ENCODE assay signal across 20 cellular contexts in the genomic region with DNA sequence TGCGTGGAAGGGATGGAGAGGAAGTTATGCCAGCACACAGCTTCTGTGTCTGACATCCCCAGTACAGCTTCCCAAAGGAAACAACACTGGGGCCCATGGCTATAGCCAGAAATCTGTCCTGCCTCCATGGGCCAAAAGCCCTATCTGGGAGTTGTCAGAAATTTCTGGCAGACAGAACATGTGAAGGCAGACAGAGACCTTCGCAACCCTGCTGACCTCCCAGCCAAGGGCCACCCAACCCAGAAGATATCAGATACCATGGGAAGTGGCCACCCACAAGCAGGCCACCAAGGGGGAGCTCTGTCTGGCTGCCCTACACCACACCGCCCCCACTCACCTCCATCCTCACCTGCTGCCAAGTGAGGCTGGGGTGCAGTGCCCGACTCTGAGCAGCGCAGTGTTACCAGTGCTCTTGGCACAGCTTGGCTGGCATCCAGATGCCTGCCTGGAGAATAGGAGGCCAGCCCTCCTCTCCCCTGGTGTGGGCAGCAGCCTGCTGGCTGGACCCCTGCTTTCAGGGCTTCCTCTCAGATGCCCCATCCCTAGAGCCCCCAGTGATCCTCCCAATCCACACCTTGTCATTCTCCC.
DNase-seq lines count a peak whose midpoint lies in the region; ATAC-seq, FAIRE-seq and TF ChIP-seq lines count a peak whose summit lies in the region.
"Had no signal": no experiment of that assay in that cellular context is flagged by ENCODE, and none has a peak within 500 bp of the region (broad histone marks: within the 10 kb centered on the region; RNA-seq: fewer than 3 reads in every experiment).

No MANE protein-coding gene starts in this region.

- TF ChIP-seq RAD21 in liver (IDR thresholded peaks at IDR 0.05) (no peak), HepG2 (CRISPR knock-in tag; IDR thresholded peaks at IDR 0.05) (no peak)

- H4K20me1 ChIP-seq in HepG2 (ENCODE audit: insufficient read depth, low read length): no peaks in the 10 kb centered on the region

- in situ Hi-C loops in HepG2 (cut with HindIII; ENCODE audit: extremely low pct_ligation_motif_present, low pct_unique_long_range_greater_than_20kb): no loop called here

- 88% methylated on average over 5 of the region's 5 CpGs for WGBS in liver
- 50% methylated on average over 2 of the region's 5 CpGs for WGBS in HepG2 (ENCODE audit: low lambda C conversion rate)

- H3K4me1 Mint-ChIP-seq in chondrocyte (ENCODE audit: low read depth): peaks cover 4% of the 10 kb centered on the region

- TF ChIP-seq EP300 in HepG2 (IDR thresholded peaks at IDR 0.05; ENCODE audit: low read depth in 2 of 2, low read length in 2 of 2) (no peak), HepG2 (CRISPR knock-in tag; IDR thresholded peaks at IDR 0.05; ENCODE audit: borderline replicate concordance) (no peak)

- H3K27ac Mint-ChIP-seq in chondrocyte (ENCODE audit: unreplicated experiment): no peak overlapping the region

- H3K27ac ChIP-seq in liver (ENCODE audit: low read depth in 1 of 2, low read length in 2 of 2) (no peak overlapping the region), HepG2 (ENCODE audit: extremely low read length, insufficient read depth, low read length) (no peak overlapping the region), A673 (ENCODE audit: low read depth, low read length, poor library complexity, severe bottlenecking) (no peak overlapping the region)
- H3K27ac ChIP-seq in effector memory CD4-positive, alpha-beta T cell (ENCODE audit: insufficient read depth, low read length, poor library complexity, severe bottlenecking): no peak overlapping the region
- H3K27ac ChIP-seq: C4-2B, SJCRH30 had no signal

- H3K9me3 ChIP-seq in liver (ENCODE audit: control insufficient read depth in 4 of 4, low read length in 3 of 4) (no peaks in the 10 kb centered on the region), HepG2 (ENCODE audit: low read length) (no peaks in the 10 kb centered on the region), A673 (ENCODE audit: low read depth, low read length, poor library complexity, severe bottlenecking) (no peaks in the 10 kb centered on the region)
- no peaks in the 10 kb centered on the region for H3K9me3 ChIP-seq in effector memory CD4-positive, alpha-beta T cell (ENCODE audit: control insufficient read depth, low read length)
- H3K9me3 ChIP-seq: SJCRH30 had no signal

- peaks cover 57% of the 10 kb centered on the region for H3K27me3 Mint-ChIP-seq in chondrocyte (ENCODE audit: low read depth)

- H3K27me3 ChIP-seq in liver (ENCODE audit: control insufficient read depth in 4 of 4, insufficient read depth in 4 of 4, low read length in 3 of 4) (no peaks in the 10 kb centered on the region), HepG2 (ENCODE audit: control insufficient read depth in 1 of 2, insufficient read depth in 2 of 2, low read length in 2 of 2) (peaks cover 6 to 40% of the 10 kb centered on the region in 2 experiments; a peak in 4 of 5 replicates), A673 (replicated peaks; ENCODE audit: insufficient read depth, low read depth, low read length, poor library complexity) (no peaks in the 10 kb centered on the region)
- H3K27me3 ChIP-seq in effector memory CD4-positive, alpha-beta T cell (replicated peaks; ENCODE audit: control insufficient read depth, insufficient read depth, low read length, poor library complexity, severe bottlenecking): peaks cover 3% of the 10 kb centered on the region
- H3K27me3 ChIP-seq: SJCRH30 had no signal

- H3K9me3 Mint-ChIP-seq in chondrocyte (ENCODE audit: low read depth): no peaks in the 10 kb centered on the region

- no peak overlapping the region for H2AFZ ChIP-seq in HepG2 (ENCODE audit: low read length)

- H3K36me3 ChIP-seq in liver (ENCODE audit: control insufficient read depth in 4 of 4, insufficient read depth in 3 of 4, low read depth in 1 of 4, low read length in 3 of 4) (no peaks in the 10 kb centered on the region), HepG2 (replicated peaks in 1 of 2; ENCODE audit: control insufficient read depth in 1 of 2, insufficient read depth in 2 of 2, low read length in 2 of 2) (no peaks in the 10 kb centered on the region), A673 (ENCODE audit: insufficient read depth, low read length, poor library complexity, severe bottlenecking) (no peaks in the 10 kb centered on the region)
- H3K36me3 ChIP-seq in effector memory CD4-positive, alpha-beta T cell (ENCODE audit: control insufficient read depth, insufficient read depth, low read length): no peaks in the 10 kb centered on the region
- H3K36me3 ChIP-seq: SJCRH30 had no signal

- no peaks in the 10 kb centered on the region for H3K79me2 ChIP-seq in HepG2 (ENCODE audit: insufficient read depth, low read length)

- CTCF ChIA-PET in HepG2 (lab: Yijun Ruan, JAX; ENCODE audit: low intra/inter-chr PET ratio, low total read pairs): no interaction called here
- CTCF ChIA-PET in A673 (lab: Charles Lee): no interaction called here

- no peak overlapping the region for H3K9ac ChIP-seq in liver (ENCODE audit: low read depth in 1 of 2, low read length in 2 of 2)
- H3K9ac ChIP-seq in HepG2 (ENCODE audit: insufficient read depth, low read depth, low read length): no peak overlapping the region

- H3K4me1 ChIP-seq in liver (ENCODE audit: control insufficient read depth in 4 of 4, insufficient read depth in 4 of 4, low read length in 3 of 4): peaks cover 0 to 3% (median 1%) of the 10 kb centered on the region in 4 donors
- H3K4me1 ChIP-seq in HepG2 (ENCODE audit: insufficient read depth, low read length): peaks cover 9% of the 10 kb centered on the region
- no peaks in the 10 kb centered on the region for H3K4me1 ChIP-seq in A673 (ENCODE audit: insufficient read depth, low read length, poor library complexity, severe bottlenecking)
- no peaks in the 10 kb centered on the region for H3K4me1 ChIP-seq in effector memory CD4-positive, alpha-beta T cell (ENCODE audit: control insufficient read depth, insufficient read depth, low read length, poor library complexity, severe bottlenecking)

- DNase-seq in NCI-H2196 (lab: John Stamatoyannopoulos, UW; ENCODE audit: unreplicated experiment) (peak; percentile 20), NCI-H2196 treated with DMSO at 0.1 percent for 48 hours (lab: John Stamatoyannopoulos, UW; ENCODE audit: unreplicated experiment) (no peak), HepG2 (ENCODE audit: low spot score) (no peak), chondrocyte (ENCODE audit: low spot score) (peak; percentile 65), A673 (ENCODE audit: low spot score) (no peak), SK-N-DZ (ENCODE audit: low spot score) (no peak)
- DNase-seq in effector memory CD4-positive, alpha-beta T cell: no peak
- DNase-seq: DMS53, Kasumi-1, NCI-H1436 treated with DMSO at 0.1 percent for 48 hours, NCI-H1930, NCI-H2171, SJCRH30, T-helper 1 cell had no signal

- no peaks in the 10 kb centered on the region for H3K36me3 Mint-ChIP-seq in chondrocyte (ENCODE audit: low read depth)

- no peak overlapping the region for H3K4me3 Mint-ChIP-seq in chondrocyte (ENCODE audit: unreplicated experiment)

- TF ChIP-seq CTCF in liver (IDR thresholded peaks at IDR 0.05; ENCODE audit: low read depth, low read length, missing input control) (no peak), HepG2 (CRISPR knock-in tag; IDR thresholded peaks at IDR 0.05) (no peak), chondrocyte (IDR thresholded peaks at IDR 0.05) (no peak), A673 (conservative IDR thresholded peaks at IDR 0.05; ENCODE audit: low read depth, low read length) (no peak)

- no peak for FAIRE-seq in HepG2 (lab: Jason Lieb, UNC)
- FAIRE-seq: D721Med, GM19239, H54 had no signal

- no TSS peak for BruUV-seq in HepG2 (replicated peaks; lab: Mats Ljungman, UMichigan)
- BruUV-seq in A673 (replicated peaks; lab: Mats Ljungman, UMichigan): no TSS peak

- POLR2A ChIA-PET in HepG2 (lab: Yijun Ruan, JAX) (no interaction called here), A673 (lab: Charles Lee; ENCODE audit: low non-redundant PET) (interaction anchor here (0.6 kb wide), 1 partner anchor 84 kb away, joined by 3 read pairs; no protein-coding TSS in a partner anchor)

- intact Hi-C loops in HepG2 (cut with micrococcal nuclease; ENCODE audit: unreplicated experiment) (no loop called here), A673 (cut with micrococcal nuclease; ENCODE audit: unreplicated experiment) (no loop called here)

- no peak overlapping the region for H3K4me3 ChIP-seq in liver (ENCODE audit: low read depth in 1 of 3, low read length in 3 of 3)
- no peak overlapping the region for H3K4me3 ChIP-seq in HepG2 (replicated peaks in 1 of 3; ENCODE audit: insufficient read depth in 1 of 3, low read depth in 2 of 3, low read length in 3 of 3)
- no peak overlapping the region for H3K4me3 ChIP-seq in A673 (ENCODE audit: low read depth, low read length, poor library complexity, severe bottlenecking)
- H3K4me3 ChIP-seq in effector memory CD4-positive, alpha-beta T cell (ENCODE audit: insufficient read depth, low read depth, low read length, poor library complexity, severe bottlenecking): no peak overlapping the region
- H3K4me3 ChIP-seq: SJCRH30 had no signal

- no peak overlapping the region for H3K4me2 ChIP-seq in HepG2 (ENCODE audit: low read depth, low read length)

- no peak for TF ChIP-seq POLR2A in HepG2 (IDR thresholded peaks at IDR 0.05; ENCODE audit: insufficient read depth in 1 of 2, low read depth in 2 of 2, low read length in 2 of 2)

- ATAC-seq in HepG2: no peak
- ATAC-seq: Panc1 had no signal

TF ChIP-seq in liver, 16 proteins besides CTCF, POLR2A, EP300 and RAD21 (continues in another document):
- TF ChIP-seq, protein P1, sequence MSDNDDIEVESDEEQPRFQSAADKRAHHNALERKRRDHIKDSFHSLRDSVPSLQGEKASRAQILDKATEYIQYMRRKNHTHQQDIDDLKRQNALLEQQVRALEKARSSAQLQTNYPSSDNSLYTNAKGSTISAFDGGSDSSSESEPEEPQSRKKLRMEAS (IDR thresholded peaks at IDR 0.05): no peak

TF ChIP-seq in HepG2, 621 proteins besides CTCF, POLR2A, EP300 and RAD21 (continues in another document):
- TF ChIP-seq RFXAP (CRISPR knock-in tag; IDR thresholded peaks at IDR 0.05; ENCODE audit: borderline replicate concordance) (no peak), TOPORS (CRISPR knock-in tag; IDR thresholded peaks at IDR 0.05) (no peak), FLYWCH1 (CRISPR knock-in tag; IDR thresholded peaks at IDR 0.05) (no peak), ZNF230 (CRISPR knock-in tag; IDR thresholded peaks at IDR 0.05) (no peak), ZNF446 (CRISPR knock-in tag; IDR thresholded peaks at IDR 0.05) (no peak), SP1 (IDR thresholded peaks at IDR 0.05) (no peak), SP1 (CRISPR knock-in tag; IDR thresholded peaks at IDR 0.05) (no peak), ZC3H4 (CRISPR knock-in tag; IDR thresholded peaks at IDR 0.05; ENCODE audit: borderline replicate concordance) (no peak), TSC22D2 (CRISPR knock-in tag; IDR thresholded peaks at IDR 0.05; ENCODE audit: borderline replicate concordance) (no peak), ZNF776 (CRISPR knock-in tag; IDR thresholded peaks at IDR 0.05) (no peak)

Comparison
In these comparisons a context has a peak if more than half of its experiments do, and no peak if none do; other contexts are left out.
1. DNase-seq: peak in NCI-H2196 (single experiment) and chondrocyte (single experiment); none in NCI-H2196 treated with DMSO at 0.1 percent for 48 hours (single experiment), HepG2 (single experiment), A673 (single experiment), SK-N-DZ (single experiment) and effector memory CD4-positive, alpha-beta T cell (0 of 3).